In the genomic region with DNA sequence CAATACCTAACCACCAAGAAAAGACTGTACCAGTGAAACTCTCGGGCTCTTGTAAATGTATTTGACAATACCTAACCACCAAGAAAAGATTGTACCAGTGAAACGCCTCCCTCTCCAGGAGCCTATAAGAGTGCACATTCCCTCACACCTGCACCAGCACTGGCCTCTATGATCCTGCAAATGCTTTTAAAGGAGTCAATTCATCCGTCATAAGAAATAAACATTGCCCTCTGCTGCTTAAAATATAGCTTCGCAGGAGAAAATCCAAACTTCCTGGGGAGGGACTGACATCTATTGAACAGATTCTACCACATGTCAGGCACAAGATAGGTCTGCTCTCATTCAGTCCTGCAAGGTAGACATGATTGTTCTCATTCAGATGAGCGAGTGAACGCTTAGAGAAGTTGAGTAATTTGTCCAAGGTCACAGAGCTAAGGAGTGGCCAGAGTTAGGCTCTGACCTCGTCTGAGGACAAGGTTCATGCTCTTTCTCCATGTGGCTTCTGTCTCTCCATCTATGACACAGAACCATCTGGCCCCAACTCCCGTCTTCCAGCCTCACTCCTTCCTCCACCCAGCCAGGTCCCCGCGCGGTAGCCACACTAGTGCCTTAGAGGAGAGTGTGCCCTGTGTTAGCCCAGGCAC, we compare ENCODE assay signal across 8 cellular contexts. TPM values are rescaled to one million over a fixed set of nuclear protein-coding genes. Genes with fewer than 3 reads are reported as not detected.
DNase-seq lines count a peak whose midpoint lies in the region; ATAC-seq and TF ChIP-seq lines count a peak whose summit lies in the region.
"Had no signal": no experiment of that assay in that cellular context is flagged by ENCODE, and none has a peak within 500 bp of the region (broad histone marks: within the 10 kb centered on the region; RNA-seq: fewer than 3 reads in every experiment).

No MANE protein-coding gene starts in this region.

- no peak overlapping the region for H3K4me2 ChIP-seq in smooth muscle cell

- TF ChIP-seq CTCF in WERI-Rb-1 (IDR thresholded peaks at IDR 0.05; ENCODE audit: low read depth, low read length) = peak; percentile 19; the same call in 1 of the 2 replicates
- TF ChIP-seq CTCF in heart right ventricle (IDR thresholded peaks at IDR 0.05) = peak; percentile 49 to 86 (median 65)
- TF ChIP-seq CTCF in smooth muscle cell (IDR thresholded peaks at IDR 0.05; ENCODE audit: borderline replicate concordance, insufficient read depth, poor library complexity, severe bottlenecking) = peak; percentile 40

- intact Hi-C loops in heart right ventricle (cut with DNase I) = loop anchor here in 9 of 10 donors (1.0 to 10.0 kb wide), 7 partner anchors 58 to 225 kb away; no protein-coding TSS in a partner anchor

- no peak overlapping the region for H3K9ac ChIP-seq in smooth muscle cell (ENCODE audit: low read depth)

- H3K27me3 ChIP-seq in WERI-Rb-1 (ENCODE audit: insufficient read depth, low read depth, severe bottlenecking) (no peaks in the 10 kb centered on the region), heart right ventricle (no peaks in the 10 kb centered on the region), smooth muscle cell (ENCODE audit: low read depth) (no peaks in the 10 kb centered on the region)
- H3K27me3 ChIP-seq: neutrophil had no signal

- peaks cover 16 to 77% (median 49%) of the 10 kb centered on the region in 9 donors for H3K4me1 ChIP-seq in heart right ventricle
- peaks cover 7% of the 10 kb centered on the region for H3K4me1 ChIP-seq in smooth muscle cell (ENCODE audit: low read depth)

- H3K36me3 ChIP-seq in WERI-Rb-1 (no peaks in the 10 kb centered on the region), heart right ventricle (no peaks in the 10 kb centered on the region), smooth muscle cell (ENCODE audit: low read depth) (no peaks in the 10 kb centered on the region)
- H3K36me3 ChIP-seq: neutrophil had no signal

- H3K27ac ChIP-seq in WERI-Rb-1 (no peak overlapping the region), heart right ventricle (peak overlapping the region in 8 of 10 donors; percentile 44 to 75 (median 56)), smooth muscle cell (ENCODE audit: low read depth) (peak overlapping the region; percentile 16)
- H3K27ac ChIP-seq: neutrophil had no signal

- peaks cover 14% of the 10 kb centered on the region for H3F3A ChIP-seq in smooth muscle cell (ENCODE audit: low read depth)

- no peaks in the 10 kb centered on the region for H4K20me1 ChIP-seq in smooth muscle cell (ENCODE audit: low read depth)

- WGBS in heart right ventricle, 2 donors = 36 to 50% methylated on average over 11 of the region's 11 CpGs
- 73% methylated on average over 11 of the region's 11 CpGs for WGBS in smooth muscle cell (ENCODE audit: low lambda C conversion rate)

- H3K9me3 ChIP-seq in WERI-Rb-1 (ENCODE audit: severe bottlenecking) = no peaks in the 10 kb centered on the region
- H3K9me3 ChIP-seq in heart right ventricle = no peaks in the 10 kb centered on the region
- H3K9me3 ChIP-seq in smooth muscle cell (replicated peaks; ENCODE audit: low read depth) = no peaks in the 10 kb centered on the region
- H3K9me3 ChIP-seq: neutrophil had no signal

- H2AFZ ChIP-seq in smooth muscle cell (ENCODE audit: low read depth) = no peak overlapping the region

- H3K4me3 ChIP-seq in WERI-Rb-1 (ENCODE audit: low read depth, low read length) = no peak overlapping the region
- H3K4me3 ChIP-seq in heart right ventricle = no peak overlapping the region
- no peak overlapping the region for H3K4me3 ChIP-seq in smooth muscle cell

- DNase-seq in GF-D8 (lab: John Stamatoyannopoulos, UW) (peak; percentile 2), NCI-H128 (lab: John Stamatoyannopoulos, UW; ENCODE audit: unreplicated experiment) (peak; percentile 4), WERI-Rb-1 (peak; percentile 48), heart right ventricle (peak; percentile 53 to 61), smooth muscle cell (lab: John Stamatoyannopoulos, UW; ENCODE audit: unreplicated experiment) (no peak)

- no peaks in the 10 kb centered on the region for H3K79me2 ChIP-seq in smooth muscle cell (ENCODE audit: low read depth)

- peak; percentile 34 to 58 (median 42) for ATAC-seq in heart right ventricle
- no peak for ATAC-seq in GM19467 (IDR thresholded peaks at IDR 0.05; ENCODE audit: unreplicated experiment)
- no peak for ATAC-seq in HG02759 (IDR thresholded peaks at IDR 0.05; ENCODE audit: unreplicated experiment)

RNA-seq across cellular contexts. Expression of gene MCFD2, which starts 38.7 kb away (rescaled TPM):
- total RNA-seq in heart right ventricle (10 to 100 TPM; 47.8 to 88.4 (median 54.0) TPM), smooth muscle cell (167 and 232 TPM in 2 replicates)
- polyA plus RNA-seq in heart right ventricle (10 to 100 TPM; 13.2 to 53.4 TPM), smooth muscle cell (100 and 107 TPM in 2 replicates)

Comparison
In these comparisons a context has a peak if more than half of its experiments do, and no peak if none do; other contexts are left out.
1. ATAC-seq: peak in heart right ventricle (8 of 8); none in GM19467 (single experiment) and HG02759 (single experiment).
2. Peak in every context shown above with its lines, with median percentiles within 50 percentile points of each other: CTCF ChIP-seq.